In the genomic region with DNA sequence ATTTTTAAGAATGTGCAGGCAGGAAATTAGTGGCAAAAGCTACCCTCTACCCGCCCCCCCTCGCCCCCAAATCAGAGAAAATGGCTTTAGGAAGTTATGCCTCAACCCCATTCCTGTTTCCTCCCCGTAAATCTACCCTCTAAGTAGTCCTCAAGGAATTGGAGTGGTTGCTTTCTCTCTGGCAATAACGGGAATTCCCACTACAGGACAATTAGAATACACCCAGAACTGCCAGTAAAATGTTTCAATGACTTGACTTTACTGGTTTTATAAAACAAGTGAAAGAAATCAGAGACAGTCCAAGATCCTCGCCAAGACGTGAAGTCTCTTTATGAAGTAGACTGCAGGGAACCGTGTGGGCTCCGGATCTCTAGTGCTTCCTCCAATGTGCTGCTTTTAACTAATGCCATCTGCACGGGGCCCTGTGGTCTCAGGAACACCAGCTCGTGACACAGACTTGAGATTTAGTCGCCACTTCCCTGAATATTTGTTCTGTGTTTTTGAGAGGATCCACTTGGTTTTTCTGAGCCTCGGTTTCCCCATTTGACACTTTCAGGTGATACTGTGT, we compare ENCODE assay signal across 15 cellular contexts.
DNase-seq lines count a peak whose midpoint lies in the region; ATAC-seq and TF ChIP-seq lines count a peak whose summit lies in the region.
"Had no signal": no experiment of that assay in that cellular context is flagged by ENCODE, and none has a peak within 500 bp of the region (broad histone marks: within the 10 kb centered on the region; RNA-seq: fewer than 3 reads in every experiment).

No MANE protein-coding gene starts in this region.

- no peak overlapping the region for H3K4me3 Mint-ChIP-seq in GM23338
- H3K4me3 Mint-ChIP-seq in progenitor cell of endocrine pancreas (ENCODE audit: low read depth) = no peak overlapping the region
- H3K4me3 Mint-ChIP-seq: CD4-positive, alpha-beta memory T cell had no signal

- no peak for TF ChIP-seq POLR2A in gastroesophageal sphincter (IDR thresholded peaks at IDR 0.05)

- ATAC-seq in GM23338 = no peak
- peak; percentile 7 for ATAC-seq in gastroesophageal sphincter
- peak; percentile 54 for ATAC-seq in omental fat pad (ENCODE audit: low FRiP score)
- ATAC-seq: A549 had no signal

- no peaks in the 10 kb centered on the region for H3K9me3 ChIP-seq in gastroesophageal sphincter
- H3K9me3 ChIP-seq: A549 had no signal

- H4K20me1 ChIP-seq in GM23338 (replicated peaks; ENCODE audit: insufficient read depth) = no peaks in the 10 kb centered on the region

- POLR2A ChIA-PET in GM10248 (lab: Yijun Ruan, JAX) = no interaction called here

- H3K36me3 Mint-ChIP-seq in GM23338 (ENCODE audit: low read depth) (no peaks in the 10 kb centered on the region), progenitor cell of endocrine pancreas (ENCODE audit: insufficient read depth) (no peaks in the 10 kb centered on the region)
- H3K36me3 Mint-ChIP-seq: CD4-positive, alpha-beta memory T cell had no signal

- H3K4me1 Mint-ChIP-seq in GM23338 (peaks cover 31% of the 10 kb centered on the region), progenitor cell of endocrine pancreas (ENCODE audit: low read depth) (peaks cover 10% of the 10 kb centered on the region)
- H3K4me1 Mint-ChIP-seq: CD4-positive, alpha-beta memory T cell had no signal

- H3K27ac ChIP-seq in GM23338 (ENCODE audit: low read depth) (no peak overlapping the region), gastroesophageal sphincter (peak overlapping the region in 3 of 4 donors; percentile 2 to 9 (median 7))
- H3K27ac ChIP-seq: A549 had no signal

- no peaks in the 10 kb centered on the region for H3K9me3 Mint-ChIP-seq in GM23338
- H3K9me3 Mint-ChIP-seq in progenitor cell of endocrine pancreas (ENCODE audit: low read depth) = no peaks in the 10 kb centered on the region
- H3K9me3 Mint-ChIP-seq: CD4-positive, alpha-beta memory T cell had no signal

- H2AFZ ChIP-seq in GM23338 = peak overlapping the region; percentile 84; the same call in 1 of the 2 replicates

- no peak overlapping the region; the same call in 1 of the 2 replicates for H3K4me2 ChIP-seq in GM23338
- H3K4me2 ChIP-seq: A549 had no signal

- H3K27me3 Mint-ChIP-seq in GM23338 (ENCODE audit: insufficient read depth, low read depth, poor library complexity) = no peaks in the 10 kb centered on the region
- peaks cover 17% of the 10 kb centered on the region for H3K27me3 Mint-ChIP-seq in progenitor cell of endocrine pancreas

- CTCF ChIA-PET in GM10248 (lab: Yijun Ruan, JAX) = no interaction called here

- H3K27me3 ChIP-seq in GM23338 (ENCODE audit: insufficient read depth) (no peaks in the 10 kb centered on the region), gastroesophageal sphincter (no peaks in the 10 kb centered on the region)

- H3K79me2 ChIP-seq in GM23338 (replicated peaks; ENCODE audit: insufficient read depth) = no peaks in the 10 kb centered on the region

- H3K4me1 ChIP-seq in GM23338 (ENCODE audit: insufficient read depth) (peaks cover 24% of the 10 kb centered on the region), gastroesophageal sphincter (peaks cover 0 to 25% (median 4%) of the 10 kb centered on the region in 3 donors)
- H3K4me1 ChIP-seq: A549 had no signal

- H3K27ac Mint-ChIP-seq in GM23338 (no peak overlapping the region), progenitor cell of endocrine pancreas (no peak overlapping the region)

- peaks cover 6% of the 10 kb centered on the region for H3K9me2 ChIP-seq in GM23338 (ENCODE audit: insufficient read depth)

- no peaks in the 10 kb centered on the region for H3K36me3 ChIP-seq in GM23338 (ENCODE audit: insufficient read depth)
- H3K36me3 ChIP-seq in gastroesophageal sphincter = no peaks in the 10 kb centered on the region

- H3F3A ChIP-seq in GM23338 (replicated peaks; ENCODE audit: low read depth) = 0 out of 2 replicates have a peak, but pooled peaks cover 11% of the 10 kb centered on the region

- H3K4me3 ChIP-seq in GM23338 (no peak overlapping the region), gastroesophageal sphincter (no peak overlapping the region)
- H3K4me3 ChIP-seq: A549 had no signal

- no peak for TF ChIP-seq CTCF in GM23338 (conservative IDR thresholded peaks at IDR 0.05; ENCODE audit: low read depth in 2 of 2)
- no peak for TF ChIP-seq CTCF in gastroesophageal sphincter (IDR thresholded peaks at IDR 0.05)
- TF ChIP-seq CTCF in omental fat pad (IDR thresholded peaks at IDR 0.05) = no peak
- TF ChIP-seq CTCF in progenitor cell of endocrine pancreas (IDR thresholded peaks at IDR 0.05; ENCODE audit: unreplicated experiment) = no peak
- TF ChIP-seq CTCF in GM10248 (IDR thresholded peaks at IDR 0.05; ENCODE audit: control extremely low read depth, extremely low read depth, low read depth, missing control alignments) = no peak

- DNase-seq in GM23338 (ENCODE audit: low spot score) = no peak
- DNase-seq in omental fat pad (ENCODE audit: low spot score) = no peak
- DNase-seq in superior temporal gyrus (ENCODE audit: extremely low spot score) = peak; percentile 44
- DNase-seq in NCI-H69 (lab: John Stamatoyannopoulos, UW) = no peak
- no peak for DNase-seq in kidney glomerular epithelial cell (lab: John Stamatoyannopoulos, UW)
- no peak for DNase-seq in progenitor cell of endocrine pancreas (ENCODE audit: low spot score, unreplicated experiment)
- DNase-seq in GM10248 (ENCODE audit: extremely low spot score) = no peak
- DNase-seq: AML-193; CD4-positive, alpha-beta memory T cell; KG1; NCI-H1048; NCI-H2107; NCI-H748 treated with DMSO at 0.1 percent for 48 hours had no signal

- TF ChIP-seq EP300 in gastroesophageal sphincter (IDR thresholded peaks at IDR 0.05) = no peak

- WGBS in gastroesophageal sphincter (ENCODE audit: low coverage in 1 of 2), 2 donors = 69 to 72% methylated on average over 7 to 11 of the region's 12 CpGs

TF ChIP-seq in GM23338, 12 proteins besides CTCF, POLR2A, EP300 and RAD21:
- TF ChIP-seq, protein P1, sequence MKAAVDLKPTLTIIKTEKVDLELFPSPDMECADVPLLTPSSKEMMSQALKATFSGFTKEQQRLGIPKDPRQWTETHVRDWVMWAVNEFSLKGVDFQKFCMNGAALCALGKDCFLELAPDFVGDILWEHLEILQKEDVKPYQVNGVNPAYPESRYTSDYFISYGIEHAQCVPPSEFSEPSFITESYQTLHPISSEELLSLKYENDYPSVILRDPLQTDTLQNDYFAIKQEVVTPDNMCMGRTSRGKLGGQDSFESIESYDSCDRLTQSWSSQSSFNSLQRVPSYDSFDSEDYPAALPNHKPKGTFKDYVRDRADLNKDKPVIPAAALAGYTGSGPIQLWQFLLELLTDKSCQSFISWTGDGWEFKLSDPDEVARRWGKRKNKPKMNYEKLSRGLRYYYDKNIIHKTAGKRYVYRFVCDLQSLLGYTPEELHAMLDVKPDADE (IDR thresholded peaks at IDR 0.05) = no peak
